ENCODE assay signal across 8 cellular contexts in genomic region chr14:89164168-89165074, GRCh38.
A peak's percentile ranks its signal among the peaks of the same experiment; 100 is the strongest.
DNase-seq lines count a peak whose midpoint lies in the region; ATAC-seq and TF ChIP-seq lines count a peak whose summit lies in the region.

No MANE protein-coding gene starts in this region.

- TF ChIP-seq CTCF in CD14-positive monocyte (IDR thresholded peaks at IDR 0.05) (no peak), foreskin fibroblast (IDR thresholded peaks at IDR 0.05; ENCODE audit: low read depth, low read length) (no peak)

- no peak for DNase-seq in CD14-positive monocyte (ENCODE audit: low spot score)
- no peak for DNase-seq in left cardiac atrium
- no peak for DNase-seq in NCI-H2029 (lab: John Stamatoyannopoulos, UW)
- no peak for DNase-seq in T-helper 9 cell
- no peak for DNase-seq in foreskin fibroblast
- no peak for DNase-seq in activated CD4-positive, alpha-beta T cell treated with anti-CD3 and anti-CD28 coated beads, Interleukin-2, amount 50 U/mL, for 4 hours

- H3K36me3 Mint-ChIP-seq in CD14-positive monocyte: peaks cover 61 to 64% of the 10 kb centered on the region in 2 donors

- no peak overlapping the region for H3K4me3 ChIP-seq in foreskin fibroblast (ENCODE audit: low read depth in 1 of 2, low read length in 2 of 2)

- peak; percentile 37 for ATAC-seq in GM19395 (IDR thresholded peaks at IDR 0.05; ENCODE audit: unreplicated experiment)
- peak; percentile 29 for ATAC-seq in HG03432 (IDR thresholded peaks at IDR 0.05; ENCODE audit: unreplicated experiment)
- ATAC-seq in left cardiac atrium: peak; percentile 25 to 34

- peak overlapping the region; percentile 80 to 95 for H3K4me3 Mint-ChIP-seq in CD14-positive monocyte

- H3K27ac Mint-ChIP-seq in CD14-positive monocyte: peak overlapping the region; percentile 91 to 98 (median 94)

- peaks cover 0 to 3% (median 0%) of the 10 kb centered on the region in 7 donors for H3K9me3 Mint-ChIP-seq in CD14-positive monocyte

- H3K27me3 Mint-ChIP-seq in CD14-positive monocyte (ENCODE audit: low read depth in 3 of 3): peaks cover 0 to 3% (median 1%) of the 10 kb centered on the region in 3 donors

- intact Hi-C loops in CD14-positive monocyte (cut with micrococcal nuclease): no loop called here
- intact Hi-C loops in left cardiac atrium (cut with DNase I): no loop called here

- H3K4me1 Mint-ChIP-seq in CD14-positive monocyte: peaks cover 51% of the 10 kb centered on the region
